In the genomic region with DNA sequence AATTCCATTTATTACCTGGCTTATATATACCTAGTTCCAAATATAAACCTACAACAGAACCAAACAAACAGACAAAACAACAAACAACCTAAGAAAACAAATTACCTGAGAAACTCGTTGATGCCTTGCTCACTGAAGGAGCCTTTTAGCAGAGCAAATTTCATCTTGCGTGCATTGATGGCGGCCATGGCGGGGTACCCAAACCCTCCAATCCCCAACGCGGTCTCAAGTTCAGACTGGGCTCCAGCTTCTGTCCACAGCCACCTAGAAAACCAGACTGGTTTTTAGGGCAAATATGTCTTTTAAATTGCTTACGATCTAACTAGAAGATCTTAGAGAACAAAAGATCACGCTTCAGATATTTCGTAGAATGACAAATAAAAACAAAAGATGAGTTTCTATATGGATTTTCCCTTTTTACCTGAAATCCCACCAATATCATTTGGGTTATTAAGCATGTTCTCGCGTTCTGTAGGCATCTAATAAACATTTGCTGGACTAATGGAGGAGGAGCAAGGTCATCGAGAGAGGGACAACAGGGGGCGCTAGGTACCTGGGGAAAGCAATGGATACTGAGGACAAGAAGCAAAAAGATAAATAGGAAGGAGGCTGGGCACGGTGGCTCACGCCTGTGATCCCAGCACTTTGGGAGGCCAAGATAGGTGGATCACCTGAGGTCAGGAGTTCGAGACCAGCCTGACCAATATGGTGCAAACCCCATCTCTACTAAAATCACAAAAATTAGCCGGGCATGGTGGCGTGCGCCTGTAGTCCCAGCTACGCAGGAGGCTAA, we compare ENCODE assay signal across 10 cellular contexts.
DNase-seq lines count a peak whose midpoint lies in the region; ATAC-seq, FAIRE-seq and TF ChIP-seq lines count a peak whose summit lies in the region.
"Had no signal": no experiment of that assay in that cellular context is flagged by ENCODE, and none has a peak within 500 bp of the region (broad histone marks: within the 10 kb centered on the region; RNA-seq: fewer than 3 reads in every experiment).

No MANE protein-coding gene starts in this region.

- H3K27me3 ChIP-seq in NT2/D1 (ENCODE audit: insufficient read depth, insufficient read length), result no peaks in the 10 kb centered on the region

- no peaks in the 10 kb centered on the region for H3K9me3 Mint-ChIP-seq in activated T-cell treated with anti-CD3 and anti-CD28 coated beads, Interleukin-2, amount 50 U/mL, for 24 hours
- H3K9me3 Mint-ChIP-seq: activated naive CD4-positive, alpha-beta T cell treated with anti-CD3 and anti-CD28 coated beads, Interleukin-2, amount 50 U/mL, for 24 hours had no signal

- H3K4me1 Mint-ChIP-seq in activated T-cell treated with anti-CD3 and anti-CD28 coated beads, Interleukin-2, amount 50 U/mL, for 24 hours (ENCODE audit: low read depth), result peaks cover 20% of the 10 kb centered on the region

- no peak for FAIRE-seq in HTR-8/SVneo (lab: Jason Lieb, UNC)

- DNase-seq in activated T-cell treated with anti-CD3 and anti-CD28 coated beads, Interleukin-2, amount 50 U/mL, for 1 hour, result peak; percentile 32
- no peak for DNase-seq in activated T-cell treated with anti-CD3 and anti-CD28 coated beads, Interleukin-2, amount 50 U/mL, for 24 hours
- peak; percentile 33 for DNase-seq in NT2/D1 (ENCODE audit: low read depth, low spot score)
- DNase-seq in cardiac fibroblast (ENCODE audit: low read depth in 2 of 2), result peak in 1 of 2 donors; percentile 19
- DNase-seq in stimulated activated CD4-positive, alpha-beta T cell treated with anti-CD3 and anti-CD28 coated beads, Interleukin-4, amount 100 ng/mL, for 1 hour, result peak; percentile 35
- DNase-seq in HTR-8/SVneo (ENCODE audit: insufficient read length, low spot score), result no peak

- no peak overlapping the region for H3K4me3 ChIP-seq in NT2/D1 (ENCODE audit: insufficient read length, low read depth)
- no peak overlapping the region for H3K4me3 ChIP-seq in cardiac fibroblast (replicated peaks in 1 of 2; ENCODE audit: low read depth in 2 of 2, low read length in 2 of 2)
- H3K4me3 ChIP-seq: skin epidermis had no signal

- no peak for ATAC-seq in HG03025 (IDR thresholded peaks at IDR 0.05; ENCODE audit: low FRiP score, unreplicated experiment)
- ATAC-seq in GM19351 (IDR thresholded peaks at IDR 0.05; ENCODE audit: unreplicated experiment), result no peak

- no peaks in the 10 kb centered on the region for H3K4me1 ChIP-seq in NT2/D1 (ENCODE audit: insufficient read depth, insufficient read length)

- H3K9me3 ChIP-seq in NT2/D1 (ENCODE audit: insufficient read depth, low read length), result no peaks in the 10 kb centered on the region

- no peak overlapping the region for H3K4me3 Mint-ChIP-seq in activated T-cell treated with anti-CD3 and anti-CD28 coated beads, Interleukin-2, amount 50 U/mL, for 24 hours
- H3K4me3 Mint-ChIP-seq: activated naive CD4-positive, alpha-beta T cell treated with anti-CD3 and anti-CD28 coated beads, Interleukin-2, amount 50 U/mL, for 24 hours had no signal

- no peak overlapping the region for H3K27ac Mint-ChIP-seq in activated T-cell treated with anti-CD3 and anti-CD28 coated beads, Interleukin-2, amount 50 U/mL, for 24 hours

- peaks cover 75% of the 10 kb centered on the region for H3K36me3 ChIP-seq in NT2/D1 (ENCODE audit: insufficient read depth, insufficient read length, low read length)

- TF ChIP-seq CTCF in cardiac fibroblast (IDR thresholded peaks at IDR 0.05; ENCODE audit: low read depth, low read length), result peak; percentile 33

- no peak overlapping the region for H3K9ac ChIP-seq in NT2/D1 (ENCODE audit: insufficient read length, low read depth)

- H3K27me3 Mint-ChIP-seq in activated T-cell treated with anti-CD3 and anti-CD28 coated beads, Interleukin-2, amount 50 U/mL, for 24 hours, result no peaks in the 10 kb centered on the region
- H3K27me3 Mint-ChIP-seq: activated naive CD4-positive, alpha-beta T cell treated with anti-CD3 and anti-CD28 coated beads, Interleukin-2, amount 50 U/mL, for 24 hours had no signal

- H3K36me3 Mint-ChIP-seq in activated T-cell treated with anti-CD3 and anti-CD28 coated beads, Interleukin-2, amount 50 U/mL, for 24 hours (ENCODE audit: low read depth), result peaks cover 99% of the 10 kb centered on the region

Comparison
In these comparisons a context has a peak if more than half of its experiments do, and no peak if none do; other contexts are left out.
1. DNase-seq: peak in activated T-cell treated with anti-CD3 and anti-CD28 coated beads, Interleukin-2, amount 50 U/mL, for 1 hour (single experiment), NT2/D1 (single experiment) and stimulated activated CD4-positive, alpha-beta T cell treated with anti-CD3 and anti-CD28 coated beads, Interleukin-4, amount 100 ng/mL, for 1 hour (single experiment); none in activated T-cell treated with anti-CD3 and anti-CD28 coated beads, Interleukin-2, amount 50 U/mL, for 24 hours (single experiment) and HTR-8/SVneo (single experiment).